In the genomic region with DNA sequence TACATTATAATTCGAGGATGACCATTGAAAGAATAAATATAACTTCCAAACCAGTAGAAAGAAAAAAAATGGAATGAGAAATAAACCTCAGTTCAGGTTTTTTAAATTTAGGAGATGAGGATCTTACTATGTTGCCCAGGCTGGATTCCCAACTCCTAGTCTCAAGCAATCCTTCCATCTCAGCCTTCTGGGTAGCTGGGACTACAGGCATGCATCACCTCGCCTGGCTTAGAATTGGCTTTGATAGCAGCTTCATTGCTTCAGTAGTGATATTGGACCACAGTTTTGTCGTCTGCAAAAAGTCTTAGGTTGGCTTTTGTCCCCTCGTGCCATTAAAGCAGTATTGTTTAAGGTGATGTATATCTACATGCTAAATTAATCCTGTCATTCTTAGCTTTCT, we compare ENCODE assay signal across 1 cellular context.
TF ChIP-seq lines count a peak whose summit lies in the region.

No MANE protein-coding gene starts in this region.

TF ChIP-seq in K562, 482 proteins besides CTCF, POLR2A, EP300 and RAD21:
- TF ChIP-seq ZNF696 (CRISPR knock-in tag; conservative IDR thresholded peaks at IDR 0.05) (no peak), SRF (CRISPR knock-in tag; IDR thresholded peaks at IDR 0.05) (no peak), NFIX (CRISPR knock-in tag; IDR thresholded peaks at IDR 0.05; ENCODE audit: low read depth) (no peak), CXXC5 (CRISPR knock-in tag; IDR thresholded peaks at IDR 0.05) (no peak), CBX3 (IDR thresholded peaks at IDR 0.05; ENCODE audit: borderline replicate concordance in 1 of 2, low read length in 2 of 2) (no peak), SUPT5H (IDR thresholded peaks at IDR 0.05) (0 out of 2 replicates have a peak, but pooled peaks have one; percentile 27), FOSL1 (tag; conservative IDR thresholded peaks at IDR 0.05) (no peak), ZNF121 (CRISPR knock-in tag; conservative IDR thresholded peaks at IDR 0.05) (peak; percentile 84)
- TF ChIP-seq, protein P1, sequence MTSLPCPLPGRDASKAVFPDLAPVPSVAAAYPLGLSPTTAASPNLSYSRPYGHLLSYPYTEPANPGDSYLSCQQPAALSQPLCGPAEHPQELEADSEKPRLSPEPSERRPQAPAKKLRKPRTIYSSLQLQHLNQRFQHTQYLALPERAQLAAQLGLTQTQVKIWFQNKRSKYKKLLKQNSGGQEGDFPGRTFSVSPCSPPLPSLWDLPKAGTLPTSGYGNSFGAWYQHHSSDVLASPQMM (CRISPR knock-in tag; IDR thresholded peaks at IDR 0.05), result no peak
- TF ChIP-seq, protein P2, sequence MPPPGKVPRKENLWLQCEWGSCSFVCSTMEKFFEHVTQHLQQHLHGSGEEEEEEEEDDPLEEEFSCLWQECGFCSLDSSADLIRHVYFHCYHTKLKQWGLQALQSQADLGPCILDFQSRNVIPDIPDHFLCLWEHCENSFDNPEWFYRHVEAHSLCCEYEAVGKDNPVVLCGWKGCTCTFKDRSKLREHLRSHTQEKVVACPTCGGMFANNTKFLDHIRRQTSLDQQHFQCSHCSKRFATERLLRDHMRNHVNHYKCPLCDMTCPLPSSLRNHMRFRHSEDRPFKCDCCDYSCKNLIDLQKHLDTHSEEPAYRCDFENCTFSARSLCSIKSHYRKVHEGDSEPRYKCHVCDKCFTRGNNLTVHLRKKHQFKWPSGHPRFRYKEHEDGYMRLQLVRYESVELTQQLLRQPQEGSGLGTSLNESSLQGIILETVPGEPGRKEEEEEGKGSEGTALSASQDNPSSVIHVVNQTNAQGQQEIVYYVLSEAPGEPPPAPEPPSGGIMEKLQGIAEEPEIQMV (tag; conservative IDR thresholded peaks at IDR 0.05; ENCODE audit: low read depth), result no peak
- TF ChIP-seq, protein P3, sequence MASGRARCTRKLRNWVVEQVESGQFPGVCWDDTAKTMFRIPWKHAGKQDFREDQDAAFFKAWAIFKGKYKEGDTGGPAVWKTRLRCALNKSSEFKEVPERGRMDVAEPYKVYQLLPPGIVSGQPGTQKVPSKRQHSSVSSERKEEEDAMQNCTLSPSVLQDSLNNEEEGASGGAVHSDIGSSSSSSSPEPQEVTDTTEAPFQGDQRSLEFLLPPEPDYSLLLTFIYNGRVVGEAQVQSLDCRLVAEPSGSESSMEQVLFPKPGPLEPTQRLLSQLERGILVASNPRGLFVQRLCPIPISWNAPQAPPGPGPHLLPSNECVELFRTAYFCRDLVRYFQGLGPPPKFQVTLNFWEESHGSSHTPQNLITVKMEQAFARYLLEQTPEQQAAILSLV (tag; IDR thresholded peaks at IDR 0.05), result no peak
TF ChIP-seq in K562: peak in this region for 2.
